Comparison of ENCODE assay signal across 1 cellular context in the genomic region with DNA sequence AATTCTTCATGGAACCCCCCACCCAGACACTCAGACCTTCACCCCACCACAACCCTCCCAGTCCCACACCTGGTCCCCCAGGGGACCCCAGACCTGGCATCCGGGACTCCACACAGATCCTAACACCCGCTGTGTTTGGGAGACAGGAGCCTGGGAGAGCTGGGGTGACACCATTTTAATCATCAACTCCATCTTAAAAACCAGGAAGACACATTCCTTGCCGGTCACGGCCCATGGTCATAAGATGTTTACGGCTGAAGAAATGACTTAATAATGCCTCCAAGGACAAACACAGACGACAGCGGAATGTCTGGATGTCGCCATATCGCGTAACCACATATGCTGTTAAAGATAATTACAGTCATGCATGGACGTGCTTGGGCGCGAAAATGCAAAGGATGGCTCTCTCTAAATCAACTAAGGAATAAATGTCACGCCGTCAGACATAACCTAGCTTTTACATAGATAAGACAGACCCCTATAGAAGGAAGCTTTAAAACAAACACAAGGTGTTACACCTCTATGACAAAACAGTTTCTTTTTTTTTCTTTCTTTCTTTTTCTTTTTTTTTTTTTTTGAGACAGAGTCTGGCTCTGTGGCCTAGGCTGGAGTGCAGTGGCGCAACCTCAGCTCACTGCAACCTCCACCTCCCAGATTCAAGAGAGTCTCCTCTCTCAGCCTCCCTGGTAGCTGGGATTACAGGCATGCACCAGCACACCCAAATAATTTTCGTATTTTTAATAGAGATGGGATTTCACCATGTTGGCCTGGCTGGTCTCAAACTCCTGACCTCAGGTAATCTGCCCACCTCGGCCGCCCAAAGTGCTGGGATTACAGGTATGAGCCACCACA.
TF ChIP-seq lines count a peak whose summit lies in the region.

No MANE protein-coding gene starts in this region.

TF ChIP-seq in K562, 482 proteins besides CTCF, POLR2A, EP300 and RAD21 (continued from another document and continues in another):
- TF ChIP-seq, protein P1, sequence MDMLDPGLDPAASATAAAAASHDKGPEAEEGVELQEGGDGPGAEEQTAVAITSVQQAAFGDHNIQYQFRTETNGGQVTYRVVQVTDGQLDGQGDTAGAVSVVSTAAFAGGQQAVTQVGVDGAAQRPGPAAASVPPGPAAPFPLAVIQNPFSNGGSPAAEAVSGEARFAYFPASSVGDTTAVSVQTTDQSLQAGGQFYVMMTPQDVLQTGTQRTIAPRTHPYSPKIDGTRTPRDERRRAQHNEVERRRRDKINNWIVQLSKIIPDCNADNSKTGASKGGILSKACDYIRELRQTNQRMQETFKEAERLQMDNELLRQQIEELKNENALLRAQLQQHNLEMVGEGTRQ (CRISPR knock-in tag; IDR thresholded peaks at IDR 0.05) = no peak
- peak; percentile 62 for TF ChIP-seq ETV1 (tag; conservative IDR thresholded peaks at IDR 0.05; ENCODE audit: low read depth)
- TF ChIP-seq, protein P2, sequence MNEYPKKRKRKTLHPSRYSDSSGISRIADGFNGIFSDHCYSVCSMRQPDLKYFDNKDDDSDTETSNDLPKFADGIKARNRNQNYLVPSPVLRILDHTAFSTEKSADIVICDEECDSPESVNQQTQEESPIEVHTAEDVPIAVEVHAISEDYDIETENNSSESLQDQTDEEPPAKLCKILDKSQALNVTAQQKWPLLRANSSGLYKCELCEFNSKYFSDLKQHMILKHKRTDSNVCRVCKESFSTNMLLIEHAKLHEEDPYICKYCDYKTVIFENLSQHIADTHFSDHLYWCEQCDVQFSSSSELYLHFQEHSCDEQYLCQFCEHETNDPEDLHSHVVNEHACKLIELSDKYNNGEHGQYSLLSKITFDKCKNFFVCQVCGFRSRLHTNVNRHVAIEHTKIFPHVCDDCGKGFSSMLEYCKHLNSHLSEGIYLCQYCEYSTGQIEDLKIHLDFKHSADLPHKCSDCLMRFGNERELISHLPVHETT (CRISPR knock-in tag; conservative IDR thresholded peaks at IDR 0.05 in 1 of 2, IDR thresholded peaks at IDR 0.05 in 1 of 2) = peak in 1 of 2 experiments; percentile 96; a peak in 2 of 4 replicates
- no peak for TF ChIP-seq POLR3A (IDR thresholded peaks at IDR 0.05; ENCODE audit: borderline replicate concordance, extremely low read depth, insufficient read depth, insufficient read length)
- TF ChIP-seq, protein P3, sequence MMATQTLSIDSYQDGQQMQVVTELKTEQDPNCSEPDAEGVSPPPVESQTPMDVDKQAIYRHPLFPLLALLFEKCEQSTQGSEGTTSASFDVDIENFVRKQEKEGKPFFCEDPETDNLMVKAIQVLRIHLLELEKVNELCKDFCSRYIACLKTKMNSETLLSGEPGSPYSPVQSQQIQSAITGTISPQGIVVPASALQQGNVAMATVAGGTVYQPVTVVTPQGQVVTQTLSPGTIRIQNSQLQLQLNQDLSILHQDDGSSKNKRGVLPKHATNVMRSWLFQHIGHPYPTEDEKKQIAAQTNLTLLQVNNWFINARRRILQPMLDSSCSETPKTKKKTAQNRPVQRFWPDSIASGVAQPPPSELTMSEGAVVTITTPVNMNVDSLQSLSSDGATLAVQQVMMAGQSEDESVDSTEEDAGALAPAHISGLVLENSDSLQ (IDR thresholded peaks at IDR 0.05) = peak; percentile 69; the same call in 1 of the 2 replicates
- no peak for TF ChIP-seq CBX3 (IDR thresholded peaks at IDR 0.05; ENCODE audit: borderline replicate concordance in 1 of 2, low read length in 2 of 2)
- no peak for TF ChIP-seq ZSCAN29 (IDR thresholded peaks at IDR 0.05)
- no peak for TF ChIP-seq HLTF (IDR thresholded peaks at IDR 0.05)
- peak; percentile 92 for TF ChIP-seq HIVEP1 (CRISPR knock-in tag; IDR thresholded peaks at IDR 0.05)
- no peak for TF ChIP-seq PCBP1 (IDR thresholded peaks at IDR 0.05; ENCODE audit: low read depth, low read length, poor library complexity, severe bottlenecking)
- TF ChIP-seq ZNF124 (CRISPR knock-in tag; IDR thresholded peaks at IDR 0.05) = no peak
- peak; percentile 96 for TF ChIP-seq SMAD3 (CRISPR knock-in tag; conservative IDR thresholded peaks at IDR 0.05)
- TF ChIP-seq PCBP2 (IDR thresholded peaks at IDR 0.05; ENCODE audit: low read depth, low read length, poor library complexity, severe bottlenecking) = no peak
- no peak for TF ChIP-seq SRSF3 (IDR thresholded peaks at IDR 0.05; ENCODE audit: insufficient read depth, low read length)
- no peak for TF ChIP-seq ZNF3 (CRISPR knock-in tag; IDR thresholded peaks at IDR 0.05)
- no peak for TF ChIP-seq RFX5 (IDR thresholded peaks at IDR 0.05; ENCODE audit: low read depth, low read length)
- no peak for TF ChIP-seq SMAD1 (IDR thresholded peaks at IDR 0.05; ENCODE audit: low read depth, low read length, partially characterized antibody)
- 0 out of 2 replicates have a peak, but pooled peaks have one; percentile 64 for TF ChIP-seq NFXL1 (CRISPR knock-in tag; IDR thresholded peaks at IDR 0.05)
- TF ChIP-seq ZNF830 (CRISPR knock-in tag; IDR thresholded peaks at IDR 0.05) = peak; percentile 85; the same call in 1 of the 2 replicates
- no peak for TF ChIP-seq NR2C1 (IDR thresholded peaks at IDR 0.05)
- TF ChIP-seq NR2C1 (tag; IDR thresholded peaks at IDR 0.05) = peak; percentile 92
- no peak for TF ChIP-seq ZNF143 (CRISPR knock-in tag; IDR thresholded peaks at IDR 0.05)
- no peak for TF ChIP-seq SIRT6 (IDR thresholded peaks at IDR 0.05; ENCODE audit: low read depth, low read length)
- peak; percentile 98 for TF ChIP-seq SMAD4 (CRISPR knock-in tag; conservative IDR thresholded peaks at IDR 0.05)
- TF ChIP-seq POLR2H (tag; IDR thresholded peaks at IDR 0.05; ENCODE audit: low read depth) = peak; percentile 59
- no peak for TF ChIP-seq CAMTA2 (CRISPR knock-in tag; conservative IDR thresholded peaks at IDR 0.05)
- TF ChIP-seq GABPB1 (CRISPR knock-in tag; IDR thresholded peaks at IDR 0.05) = no peak
- no peak for TF ChIP-seq ESRRB (CRISPR knock-in tag; IDR thresholded peaks at IDR 0.05; ENCODE audit: borderline replicate concordance)
- no peak for TF ChIP-seq ZNF77 (CRISPR knock-in tag; IDR thresholded peaks at IDR 0.05)
- no peak for TF ChIP-seq FOXA3 (CRISPR knock-in tag; conservative IDR thresholded peaks at IDR 0.05 in 1 of 2, IDR thresholded peaks at IDR 0.05 in 1 of 2)
- no peak for TF ChIP-seq XRCC3 (IDR thresholded peaks at IDR 0.05)
- TF ChIP-seq, protein P4, sequence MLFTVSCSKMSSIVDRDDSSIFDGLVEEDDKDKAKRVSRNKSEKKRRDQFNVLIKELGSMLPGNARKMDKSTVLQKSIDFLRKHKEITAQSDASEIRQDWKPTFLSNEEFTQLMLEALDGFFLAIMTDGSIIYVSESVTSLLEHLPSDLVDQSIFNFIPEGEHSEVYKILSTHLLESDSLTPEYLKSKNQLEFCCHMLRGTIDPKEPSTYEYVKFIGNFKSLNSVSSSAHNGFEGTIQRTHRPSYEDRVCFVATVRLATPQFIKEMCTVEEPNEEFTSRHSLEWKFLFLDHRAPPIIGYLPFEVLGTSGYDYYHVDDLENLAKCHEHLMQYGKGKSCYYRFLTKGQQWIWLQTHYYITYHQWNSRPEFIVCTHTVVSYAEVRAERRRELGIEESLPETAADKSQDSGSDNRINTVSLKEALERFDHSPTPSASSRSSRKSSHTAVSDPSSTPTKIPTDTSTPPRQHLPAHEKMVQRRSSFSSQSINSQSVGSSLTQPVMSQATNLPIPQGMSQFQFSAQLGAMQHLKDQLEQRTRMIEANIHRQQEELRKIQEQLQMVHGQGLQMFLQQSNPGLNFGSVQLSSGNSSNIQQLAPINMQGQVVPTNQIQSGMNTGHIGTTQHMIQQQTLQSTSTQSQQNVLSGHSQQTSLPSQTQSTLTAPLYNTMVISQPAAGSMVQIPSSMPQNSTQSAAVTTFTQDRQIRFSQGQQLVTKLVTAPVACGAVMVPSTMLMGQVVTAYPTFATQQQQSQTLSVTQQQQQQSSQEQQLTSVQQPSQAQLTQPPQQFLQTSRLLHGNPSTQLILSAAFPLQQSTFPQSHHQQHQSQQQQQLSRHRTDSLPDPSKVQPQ (CRISPR knock-in tag; IDR thresholded peaks at IDR 0.05; ENCODE audit: borderline replicate concordance) = no peak
- TF ChIP-seq SMARCA4 (IDR thresholded peaks at IDR 0.05) = peak; percentile 49; the same call in 1 of the 2 replicates
- no peak for TF ChIP-seq POLR2AphosphoS2 (IDR thresholded peaks at IDR 0.05; ENCODE audit: low read length)
- TF ChIP-seq ZNF766 (CRISPR knock-in tag; conservative IDR thresholded peaks at IDR 0.05) = peak; percentile 96
- TF ChIP-seq HNRNPH1 (optimal IDR thresholded peaks at IDR 0.05; ENCODE audit: low read depth, low read length) = no peak
- TF ChIP-seq ETV6 (IDR thresholded peaks at IDR 0.05; ENCODE audit: borderline replicate concordance in 1 of 2, low read depth in 2 of 2, low read length in 1 of 2) = no peak
- no peak for TF ChIP-seq ETV6 (CRISPR knock-in tag; IDR thresholded peaks at IDR 0.05; ENCODE audit: borderline replicate concordance)
- TF ChIP-seq FIP1L1 (IDR thresholded peaks at IDR 0.05; ENCODE audit: low read depth, low read length, poor library complexity, severe bottlenecking) = no peak
- TF ChIP-seq ESRRA (IDR thresholded peaks at IDR 0.05; ENCODE audit: borderline replicate concordance, low read depth) = peak; percentile 79; the same call in 1 of the 2 replicates
- no peak for TF ChIP-seq PURB (CRISPR knock-in tag; IDR thresholded peaks at IDR 0.05; ENCODE audit: low read depth)
- TF ChIP-seq RHOXF2B (CRISPR knock-in tag; conservative IDR thresholded peaks at IDR 0.05) = no peak
- TF ChIP-seq MAFK (IDR thresholded peaks at IDR 0.05; ENCODE audit: low read length) = no peak
- TF ChIP-seq NR1H2 (CRISPR knock-in tag; IDR thresholded peaks at IDR 0.05) = no peak
- TF ChIP-seq E2F3 (CRISPR knock-in tag; IDR thresholded peaks at IDR 0.05) = peak; percentile 90
- TF ChIP-seq, protein P5, sequence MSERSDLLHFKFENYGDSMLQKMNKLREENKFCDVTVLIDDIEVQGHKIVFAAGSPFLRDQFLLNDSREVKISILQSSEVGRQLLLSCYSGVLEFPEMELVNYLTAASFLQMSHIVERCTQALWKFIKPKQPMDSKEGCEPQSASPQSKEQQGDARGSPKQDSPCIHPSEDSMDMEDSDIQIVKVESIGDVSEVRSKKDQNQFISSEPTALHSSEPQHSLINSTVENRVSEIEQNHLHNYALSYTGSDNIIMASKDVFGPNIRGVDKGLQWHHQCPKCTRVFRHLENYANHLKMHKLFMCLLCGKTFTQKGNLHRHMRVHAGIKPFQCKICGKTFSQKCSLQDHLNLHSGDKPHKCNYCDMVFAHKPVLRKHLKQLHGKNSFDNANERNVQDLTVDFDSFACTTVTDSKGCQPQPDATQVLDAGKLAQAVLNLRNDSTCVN (CRISPR knock-in tag; IDR thresholded peaks at IDR 0.05) = peak; percentile 84; the same call in 1 of the 2 replicates
- peak; percentile 91 for TF ChIP-seq DDX20 (tag; IDR thresholded peaks at IDR 0.05; ENCODE audit: low read depth)
- TF ChIP-seq, protein P6, sequence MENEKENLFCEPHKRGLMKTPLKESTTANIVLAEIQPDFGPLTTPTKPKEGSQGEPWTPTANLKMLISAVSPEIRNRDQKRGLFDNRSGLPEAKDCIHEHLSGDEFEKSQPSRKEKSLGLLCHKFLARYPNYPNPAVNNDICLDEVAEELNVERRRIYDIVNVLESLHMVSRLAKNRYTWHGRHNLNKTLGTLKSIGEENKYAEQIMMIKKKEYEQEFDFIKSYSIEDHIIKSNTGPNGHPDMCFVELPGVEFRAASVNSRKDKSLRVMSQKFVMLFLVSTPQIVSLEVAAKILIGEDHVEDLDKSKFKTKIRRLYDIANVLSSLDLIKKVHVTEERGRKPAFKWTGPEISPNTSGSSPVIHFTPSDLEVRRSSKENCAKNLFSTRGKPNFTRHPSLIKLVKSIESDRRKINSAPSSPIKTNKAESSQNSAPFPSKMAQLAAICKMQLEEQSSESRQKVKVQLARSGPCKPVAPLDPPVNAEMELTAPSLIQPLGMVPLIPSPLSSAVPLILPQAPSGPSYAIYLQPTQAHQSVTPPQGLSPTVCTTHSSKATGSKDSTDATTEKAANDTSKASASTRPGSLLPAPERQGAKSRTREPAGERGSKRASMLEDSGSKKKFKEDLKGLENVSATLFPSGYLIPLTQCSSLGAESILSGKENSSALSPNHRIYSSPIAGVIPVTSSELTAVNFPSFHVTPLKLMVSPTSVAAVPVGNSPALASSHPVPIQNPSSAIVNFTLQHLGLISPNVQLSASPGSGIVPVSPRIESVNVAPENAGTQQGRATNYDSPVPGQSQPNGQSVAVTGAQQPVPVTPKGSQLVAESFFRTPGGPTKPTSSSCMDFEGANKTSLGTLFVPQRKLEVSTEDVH (IDR thresholded peaks at IDR 0.05; ENCODE audit: low read depth, partially characterized antibody) = no peak
- TF ChIP-seq TAF15 (IDR thresholded peaks at IDR 0.05; ENCODE audit: low read depth, low read length) = no peak
- TF ChIP-seq SRSF9 (IDR thresholded peaks at IDR 0.05; ENCODE audit: borderline replicate concordance, low read depth, low read length) = no peak
- no peak for TF ChIP-seq FOXK1 (CRISPR knock-in tag; IDR thresholded peaks at IDR 0.05; ENCODE audit: borderline replicate concordance)
- peak; percentile 90 for TF ChIP-seq CXXC5 (CRISPR knock-in tag; IDR thresholded peaks at IDR 0.05)
- TF ChIP-seq SREBF2 (CRISPR knock-in tag; IDR thresholded peaks at IDR 0.05) = no peak
- peak; percentile 64; the same call in 1 of the 2 replicates for TF ChIP-seq ZNF444 (CRISPR knock-in tag; IDR thresholded peaks at IDR 0.05)
- peak; percentile 78 for TF ChIP-seq ARID1B (IDR thresholded peaks at IDR 0.05)
- TF ChIP-seq, protein P7, sequence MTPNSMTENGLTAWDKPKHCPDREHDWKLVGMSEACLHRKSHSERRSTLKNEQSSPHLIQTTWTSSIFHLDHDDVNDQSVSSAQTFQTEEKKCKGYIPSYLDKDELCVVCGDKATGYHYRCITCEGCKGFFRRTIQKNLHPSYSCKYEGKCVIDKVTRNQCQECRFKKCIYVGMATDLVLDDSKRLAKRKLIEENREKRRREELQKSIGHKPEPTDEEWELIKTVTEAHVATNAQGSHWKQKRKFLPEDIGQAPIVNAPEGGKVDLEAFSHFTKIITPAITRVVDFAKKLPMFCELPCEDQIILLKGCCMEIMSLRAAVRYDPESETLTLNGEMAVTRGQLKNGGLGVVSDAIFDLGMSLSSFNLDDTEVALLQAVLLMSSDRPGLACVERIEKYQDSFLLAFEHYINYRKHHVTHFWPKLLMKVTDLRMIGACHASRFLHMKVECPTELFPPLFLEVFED (CRISPR knock-in tag; conservative IDR thresholded peaks at IDR 0.05) = peak; percentile 94
- TF ChIP-seq PHF8 (IDR thresholded peaks at IDR 0.05; ENCODE audit: borderline replicate concordance, low read length) = no peak; the same call in 1 of the 2 replicates
- TF ChIP-seq, protein P8, sequence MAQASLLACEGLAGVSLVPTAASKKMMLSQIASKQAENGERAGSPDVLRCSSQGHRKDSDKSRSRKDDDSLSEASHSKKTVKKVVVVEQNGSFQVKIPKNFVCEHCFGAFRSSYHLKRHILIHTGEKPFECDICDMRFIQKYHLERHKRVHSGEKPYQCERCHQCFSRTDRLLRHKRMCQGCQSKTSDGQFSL (CRISPR knock-in tag; IDR thresholded peaks at IDR 0.05) = no peak; the same call in 1 of the 2 replicates
- TF ChIP-seq, protein P8 (tag; IDR thresholded peaks at IDR 0.05) = peak in 1 of 2 experiments; percentile 93; a peak in 2 of 4 replicates
- TF ChIP-seq NRF1 (conservative IDR thresholded peaks at IDR 0.05 in 1 of 2, IDR thresholded peaks at IDR 0.05 in 1 of 2) = no peak
- TF ChIP-seq SUPT5H (IDR thresholded peaks at IDR 0.05) = no peak
- TF ChIP-seq ZNF436 (CRISPR knock-in tag; IDR thresholded peaks at IDR 0.05) = no peak
- peak; percentile 93 for TF ChIP-seq ZNF165 (CRISPR knock-in tag; IDR thresholded peaks at IDR 0.05; ENCODE audit: borderline replicate concordance)
- TF ChIP-seq ZNF384 (IDR thresholded peaks at IDR 0.05; ENCODE audit: low read depth, low read length) = no peak
